ENCODE assay signal across 8 cellular contexts in genomic region chr7:108415821-108416536, GRCh38. TPM values are rescaled to one million over a fixed set of nuclear protein-coding genes. Genes with fewer than 3 reads are reported as not detected.
DNase-seq lines count a peak whose midpoint lies in the region; ATAC-seq and TF ChIP-seq lines count a peak whose summit lies in the region.

No MANE protein-coding gene starts in this region.

- H3K27me3 Mint-ChIP-seq in CD4-positive, alpha-beta T cell = peaks cover 64% of the 10 kb centered on the region
- peaks cover 0 to 19% (median 0%) of the 10 kb centered on the region in 5 donors for H3K27me3 Mint-ChIP-seq in naive thymus-derived CD8-positive, alpha-beta T cell

- H3K9me3 ChIP-seq in CD4-positive, alpha-beta T cell (ENCODE audit: control insufficient read depth, low read length) = no peaks in the 10 kb centered on the region
- no peaks in the 10 kb centered on the region for H3K9me3 ChIP-seq in MG63

- POLR2A ChIA-PET in CD4-positive, alpha-beta T cell (lab: Charles Lee) = no interaction called here
- POLR2A ChIA-PET in naive thymus-derived CD8-positive, alpha-beta T cell (lab: Charles Lee) = no interaction called here

- no peak overlapping the region for H3K4me3 ChIP-seq in MG63

- no peak for TF ChIP-seq CTCF in CD4-positive, alpha-beta T cell (IDR thresholded peaks at IDR 0.05)

- no peak overlapping the region for H3K4me3 Mint-ChIP-seq in CD4-positive, alpha-beta T cell
- peak overlapping the region in 7 of 10 donors; percentile 1 to 50 (median 13) for H3K4me3 Mint-ChIP-seq in naive thymus-derived CD8-positive, alpha-beta T cell

- H3K36me3 ChIP-seq in MG63 = no peaks in the 10 kb centered on the region

- no peaks in the 10 kb centered on the region for H3K9me3 Mint-ChIP-seq in CD4-positive, alpha-beta T cell
- peaks cover 0 to 10% (median 0%) of the 10 kb centered on the region in 9 donors for H3K9me3 Mint-ChIP-seq in naive thymus-derived CD8-positive, alpha-beta T cell

- H3K4me1 Mint-ChIP-seq in CD4-positive, alpha-beta T cell (ENCODE audit: low read depth) = peaks cover 28% of the 10 kb centered on the region
- peaks cover 41 to 68% (median 59%) of the 10 kb centered on the region in 4 donors for H3K4me1 Mint-ChIP-seq in naive thymus-derived CD8-positive, alpha-beta T cell

- H3K27me3 ChIP-seq in CD4-positive, alpha-beta T cell (ENCODE audit: control insufficient read depth, insufficient read depth, low read length) = peaks cover 14% of the 10 kb centered on the region
- H3K27me3 ChIP-seq in MG63 = no peaks in the 10 kb centered on the region

- intact Hi-C loops in CD4-positive, alpha-beta T cell (cut with DNase I, micrococcal nuclease) = no loop called here

- no peak overlapping the region for H3K27ac Mint-ChIP-seq in CD4-positive, alpha-beta T cell
- H3K27ac Mint-ChIP-seq in naive thymus-derived CD8-positive, alpha-beta T cell = peak overlapping the region in 4 of 10 donors; percentile 6 to 59 (median 28)

- ATAC-seq in CD4-positive, alpha-beta T cell (ENCODE audit: poor library complexity) = peak; percentile 68
- ATAC-seq in GM18867 (IDR thresholded peaks at IDR 0.05; ENCODE audit: unreplicated experiment) (peak; percentile 84), HG03039 (IDR thresholded peaks at IDR 0.05; ENCODE audit: unreplicated experiment) (peak; percentile 80)
- ATAC-seq in naive thymus-derived CD8-positive, alpha-beta T cell = peak; percentile 87 to 93

- H3K27ac ChIP-seq in CD4-positive, alpha-beta T cell (ENCODE audit: low read depth, low read length) = no peak overlapping the region
- peak overlapping the region; percentile 56 for H3K27ac ChIP-seq in angular gyrus (ENCODE audit: low read depth, low read length)

- no peaks in the 10 kb centered on the region for H3K36me3 Mint-ChIP-seq in CD4-positive, alpha-beta T cell (ENCODE audit: low read depth)
- H3K36me3 Mint-ChIP-seq in naive thymus-derived CD8-positive, alpha-beta T cell = peaks cover 8 to 11% (median 8%) of the 10 kb centered on the region in 3 donors

- DNase-seq in CD4-positive, alpha-beta T cell = no peak
- DNase-seq in NCI-H2196 (lab: John Stamatoyannopoulos, UW; ENCODE audit: unreplicated experiment) = peak; percentile 65
- DNase-seq in naive thymus-derived CD8-positive, alpha-beta T cell = peak in 9 of 10 donors; percentile 7 to 65 (median 48)
- DNase-seq in amniotic stem cell (lab: John Stamatoyannopoulos, UW) = no peak
- DNase-seq in MG63 = no peak

- CTCF ChIA-PET in CD4-positive, alpha-beta T cell (lab: Charles Lee) = no interaction called here

RNA-seq across cellular contexts. Expression of gene NRCAM, which starts 40.3 kb away (rescaled TPM):
- total RNA-seq in CD4-positive, alpha-beta T cell = 1 to 10 TPM; 3.4 to 7.0 TPM
- total RNA-seq in naive thymus-derived CD8-positive, alpha-beta T cell = 10 to 100 TPM; 42.9 to 46.6 TPM
- polyA plus RNA-seq in naive thymus-derived CD8-positive, alpha-beta T cell = 10 to 100 TPM; 11.1 to 18.2 (median 13.7) TPM
- 0.79 and 1.5 TPM in 2 replicates for total RNA-seq in MG63 (2014; rRNA removed; shearing (Covaris generic); ENCODE audit: low replicate concordance)

Comparison
In these comparisons a context has a peak if more than half of its experiments do, and no peak if none do; other contexts are left out.
1. DNase-seq: peak in NCI-H2196 (single experiment) and naive thymus-derived CD8-positive, alpha-beta T cell (9 of 10); none in CD4-positive, alpha-beta T cell (0 of 10), amniotic stem cell (single experiment) and MG63 (single experiment).
2. RNA of gene NRCAM, which starts 40.3 kb away (total RNA-seq): 42.9 to 46.6 TPM in naive thymus-derived CD8-positive, alpha-beta T cell; 3.4 to 7.0 TPM in CD4-positive, alpha-beta T cell and 0.79 to 1.5 TPM in MG63; every median in the first group is over 4 times any median in the second.
3. Peak in every context shown above with its lines, with median percentiles within 50 percentile points of each other: ATAC-seq.